12 cellular contexts compared by ENCODE assay signal in the genomic region with DNA sequence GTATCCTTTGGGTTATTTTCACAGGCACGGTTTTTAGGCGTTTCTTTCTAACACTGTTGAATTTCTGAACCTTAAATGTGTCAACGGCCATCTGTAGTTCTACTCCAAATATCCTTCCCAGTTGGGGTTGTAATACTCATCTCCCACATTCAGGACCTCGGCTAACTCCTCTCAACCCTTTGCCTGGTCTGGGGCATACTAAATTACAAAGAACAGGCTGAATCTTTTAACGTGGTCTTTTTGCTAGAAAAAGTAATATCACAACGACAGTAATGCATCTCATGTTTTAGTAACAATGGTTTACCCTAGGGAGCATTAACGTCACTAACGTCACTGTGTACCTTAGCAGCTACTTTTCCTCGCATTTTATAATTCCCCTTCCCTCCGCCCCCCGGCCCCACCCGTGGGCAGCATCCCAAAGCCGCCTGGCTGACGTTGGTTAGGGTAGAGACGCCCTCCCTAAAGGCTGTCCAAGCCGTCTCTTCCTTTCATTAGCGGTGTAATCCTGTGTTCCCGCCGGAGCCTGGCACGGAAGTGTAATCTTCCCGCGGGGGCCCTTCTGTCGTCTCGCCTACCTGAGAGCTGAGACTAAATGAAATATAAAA. TPM values are rescaled to one million over a fixed set of nuclear protein-coding genes. Genes with fewer than 3 reads are reported as not detected.
DNase-seq lines count a peak whose midpoint lies in the region; ATAC-seq and TF ChIP-seq lines count a peak whose summit lies in the region.
"Had no signal": no experiment of that assay in that cellular context is flagged by ENCODE, and none has a peak within 500 bp of the region (broad histone marks: within the 10 kb centered on the region; RNA-seq: fewer than 3 reads in every experiment).

No MANE protein-coding gene starts in this region.

- H3K4me1 ChIP-seq in right atrium auricular region (peaks cover 0 to 25% of the 10 kb centered on the region in 2 donors), uterus (no peaks in the 10 kb centered on the region)

- intact Hi-C loops in Right ventricle myocardium inferior (cut with DNase I) (no loop called here), uterus (cut with DNase I; ENCODE audit: low total_unique reads) (no loop called here)

- no peaks in the 10 kb centered on the region for H3K9me3 ChIP-seq in right atrium auricular region
- H3K9me3 ChIP-seq in uterus: no peaks in the 10 kb centered on the region
- H3K9me3 ChIP-seq: Peyer's patch had no signal

- H3K4me1 Mint-ChIP-seq in nephron progenitor cell: peaks cover 85% of the 10 kb centered on the region

- TF ChIP-seq POLR2A in uterus (IDR thresholded peaks at IDR 0.05): no peak

- DNase-seq in Right ventricle myocardium inferior (ENCODE audit: missing footprints) (peak; percentile 17), right atrium auricular region (ENCODE audit: low spot score) (no peak), astrocyte of the hippocampus (ENCODE audit: low read depth, low spot score) (peak; percentile 54), nephron progenitor cell (peak; percentile 28), uterus (peak; percentile 26 to 30), HUDEP-2 (lab: John Stamatoyannopoulos, UW; ENCODE audit: unreplicated experiment in 76 of 76) (no peak), SKM-1 treated with dmso at 0.1 percent for 144 hours (lab: John Stamatoyannopoulos, UW; ENCODE audit: unreplicated experiment) (no peak)
- DNase-seq: HCEC 1CT, NCI-H1048 had no signal

- peak overlapping the region; percentile 81 for H3K4me3 Mint-ChIP-seq in nephron progenitor cell

- H3K36me3 Mint-ChIP-seq in nephron progenitor cell (ENCODE audit: low read depth): no peaks in the 10 kb centered on the region

- ATAC-seq in Right ventricle myocardium inferior (no peak), GM21515 (IDR thresholded peaks at IDR 0.05; ENCODE audit: unreplicated experiment) (no peak)

- no peaks in the 10 kb centered on the region for H3K9me3 Mint-ChIP-seq in nephron progenitor cell
- H3K9me3 Mint-ChIP-seq: stimulated activated naive CD8-positive, alpha-beta T cell treated with anti-CD3 and anti-CD28 coated beads, Interleukin-15, Interleukin-2, amounts not matched to agents 100 ng/mL and 50 ng/mL, for 24 hours had no signal

- H3K27ac Mint-ChIP-seq in nephron progenitor cell: no peak overlapping the region
- H3K27ac Mint-ChIP-seq: stimulated activated naive CD8-positive, alpha-beta T cell treated with anti-CD3 and anti-CD28 coated beads, Interleukin-15, Interleukin-2, amounts not matched to agents 100 ng/mL and 50 ng/mL, for 24 hours had no signal

- TF ChIP-seq CTCF in right atrium auricular region (IDR thresholded peaks at IDR 0.05) (no peak), nephron progenitor cell (IDR thresholded peaks at IDR 0.05) (no peak), uterus (IDR thresholded peaks at IDR 0.05) (no peak)

- H3K36me3 ChIP-seq in right atrium auricular region: no peaks in the 10 kb centered on the region
- no peaks in the 10 kb centered on the region for H3K36me3 ChIP-seq in uterus
- H3K36me3 ChIP-seq: Peyer's patch had no signal

- peak overlapping the region in 1 of 2 donors; percentile 54 for H3K4me3 ChIP-seq in right atrium auricular region
- peak overlapping the region; percentile 39 to 49 for H3K4me3 ChIP-seq in uterus

- H3K27me3 Mint-ChIP-seq in nephron progenitor cell (ENCODE audit: low read depth, poor library complexity): peaks cover 13% of the 10 kb centered on the region

- peaks cover 4 to 23% of the 10 kb centered on the region in 2 donors for H3K27me3 ChIP-seq in right atrium auricular region
- H3K27me3 ChIP-seq in uterus: no peaks in the 10 kb centered on the region

- no peak overlapping the region for H3K27ac ChIP-seq in right atrium auricular region
- peak overlapping the region; percentile 49 to 77 for H3K27ac ChIP-seq in uterus
- H3K27ac ChIP-seq: Peyer's patch had no signal

RNA-seq across cellular contexts. Expression of gene RPRM, which starts 2.0 kb away (rescaled TPM):
- total RNA-seq in Right ventricle myocardium inferior: not detected
- total RNA-seq in right atrium auricular region: 1 to 10 TPM; 1.1 to 2.8 TPM
- 10 to 100 TPM in 2 of 4 donors, 1 to 10 TPM in 1, not detected in 1; 1.0 to 54.1 (median 34.8) TPM for total RNA-seq in uterus

Comparison
In these comparisons a context has a peak if more than half of its experiments do, and no peak if none do; other contexts are left out.
1. DNase-seq: peak in Right ventricle myocardium inferior (single experiment), astrocyte of the hippocampus (single experiment), nephron progenitor cell (single experiment) and uterus (2 of 2); none in right atrium auricular region (single experiment), HUDEP-2 (0 of 76) and SKM-1 treated with dmso at 0.1 percent for 144 hours (single experiment).
2. H3K27ac ChIP-seq: peak in uterus (2 of 2); none in right atrium auricular region (0 of 2).